16 cellular contexts compared by ENCODE assay signal in genomic region chr12:85509081-85509856, GRCh38.
DNase-seq lines count a peak whose midpoint lies in the region; ATAC-seq and TF ChIP-seq lines count a peak whose summit lies in the region.
"Had no signal": no experiment of that assay in that cellular context is flagged by ENCODE, and none has a peak within 500 bp of the region (broad histone marks: within the 10 kb centered on the region; RNA-seq: fewer than 3 reads in every experiment).

No MANE protein-coding gene starts in this region.

- no peaks in the 10 kb centered on the region for H3K9me3 ChIP-seq in BLaER1
- no peaks in the 10 kb centered on the region for H3K9me3 ChIP-seq in hepatocyte (ENCODE audit: low read depth)
- H3K9me3 ChIP-seq: heart left ventricle, neutrophil, tibial nerve had no signal

- intact Hi-C loops in CD14-positive monocyte (cut with micrococcal nuclease): no loop called here

- H3K4me3 Mint-ChIP-seq in CD14-positive monocyte: no peak overlapping the region
- H3K4me3 Mint-ChIP-seq: activated CD4-positive, alpha-beta T cell treated with anti-CD3 and anti-CD28 coated beads, Interleukin-2, amount 10 ng/mL, durations not matched to agents 7 days and 5 days; activated naive CD4-positive, alpha-beta T cell treated with anti-CD3 and anti-CD28 coated beads, Interleukin-2, amount 50 U/mL, for 24 hours had no signal

- H3K79me2 ChIP-seq in hepatocyte: no peaks in the 10 kb centered on the region

- H3K27me3 Mint-ChIP-seq in CD14-positive monocyte (ENCODE audit: low read depth in 3 of 3): no peaks in the 10 kb centered on the region
- H3K27me3 Mint-ChIP-seq: activated CD4-positive, alpha-beta T cell treated with anti-CD3 and anti-CD28 coated beads, Interleukin-2, amount 10 ng/mL, durations not matched to agents 7 days and 5 days; activated naive CD4-positive, alpha-beta T cell treated with anti-CD3 and anti-CD28 coated beads, Interleukin-2, amount 50 U/mL, for 24 hours had no signal

- peaks cover 0 to 7% (median 0%) of the 10 kb centered on the region in 7 donors for H3K9me3 Mint-ChIP-seq in CD14-positive monocyte
- H3K9me3 Mint-ChIP-seq: activated CD4-positive, alpha-beta T cell treated with anti-CD3 and anti-CD28 coated beads, Interleukin-2, amount 10 ng/mL, durations not matched to agents 7 days and 5 days had no signal

- H3K27me3 ChIP-seq in BLaER1 (no peaks in the 10 kb centered on the region), hepatocyte (no peaks in the 10 kb centered on the region)
- H3K27me3 ChIP-seq: heart left ventricle, neutrophil, tibial nerve had no signal

- peak; percentile 45 for ATAC-seq in GM19395 (IDR thresholded peaks at IDR 0.05; ENCODE audit: unreplicated experiment)
- ATAC-seq in HG02678 (IDR thresholded peaks at IDR 0.05; ENCODE audit: unreplicated experiment): peak; percentile 37
- ATAC-seq in HG03378 (IDR thresholded peaks at IDR 0.05; ENCODE audit: unreplicated experiment): peak; percentile 33
- ATAC-seq: heart left ventricle had no signal

- H3K27ac Mint-ChIP-seq in CD14-positive monocyte: no peak overlapping the region
- H3K27ac Mint-ChIP-seq: activated CD4-positive, alpha-beta T cell treated with anti-CD3 and anti-CD28 coated beads, Interleukin-2, amount 10 ng/mL, durations not matched to agents 7 days and 5 days; activated naive CD4-positive, alpha-beta T cell treated with anti-CD3 and anti-CD28 coated beads, Interleukin-2, amount 50 U/mL, for 24 hours had no signal

- H2AFZ ChIP-seq in hepatocyte: no peak overlapping the region

- peaks cover 4% of the 10 kb centered on the region for H3K4me1 Mint-ChIP-seq in CD14-positive monocyte
- H3K4me1 Mint-ChIP-seq: activated naive CD4-positive, alpha-beta T cell treated with anti-CD3 and anti-CD28 coated beads, Interleukin-2, amount 50 U/mL, for 24 hours had no signal

- H3K36me3 ChIP-seq in BLaER1 (no peaks in the 10 kb centered on the region), hepatocyte (replicated peaks; ENCODE audit: insufficient read depth, low read depth) (no peaks in the 10 kb centered on the region)
- H3K36me3 ChIP-seq: heart left ventricle, left ventricle myocardium inferior, neutrophil, tibial nerve had no signal

- 79% methylated on average over 8 of the region's 8 CpGs for WGBS in hepatocyte (ENCODE audit: low lambda C conversion rate, missing lambda C conversion rate)

- DNase-seq in CD14-positive monocyte (ENCODE audit: low spot score) (no peak), midbrain (lab: John Stamatoyannopoulos, UW) (no peak), hepatocyte (ENCODE audit: low spot score) (no peak), NCI-H2196 treated with DMSO at 0.1 percent for 48 hours (lab: John Stamatoyannopoulos, UW; ENCODE audit: unreplicated experiment) (no peak)
- DNase-seq: activated CD4-positive, alpha-beta T cell treated with anti-CD3 and anti-CD28 coated beads, Interleukin-2, amount 10 ng/mL, durations not matched to agents 7 days and 5 days; heart left ventricle; left ventricle myocardium inferior; NCI-H446 treated with DMSO at 0.1 percent for 48 hours had no signal

- H3K4me3 ChIP-seq in BLaER1 (no peak overlapping the region), hepatocyte (no peak overlapping the region)
- H3K4me3 ChIP-seq: heart left ventricle, left ventricle myocardium inferior, tibial nerve had no signal

- H3K9me2 ChIP-seq in hepatocyte (replicated peaks; ENCODE audit: insufficient read depth): no peaks in the 10 kb centered on the region

- H3K36me3 Mint-ChIP-seq in CD14-positive monocyte: no peaks in the 10 kb centered on the region
- H3K36me3 Mint-ChIP-seq: activated naive CD4-positive, alpha-beta T cell treated with anti-CD3 and anti-CD28 coated beads, Interleukin-2, amount 50 U/mL, for 24 hours had no signal

- H3K27ac ChIP-seq in BLaER1 (no peak overlapping the region), hepatocyte (no peak overlapping the region)
- H3K27ac ChIP-seq: epithelial cell of prostate, heart left ventricle, left ventricle myocardium inferior, neutrophil, tibial nerve had no signal

- TF ChIP-seq CTCF in CD14-positive monocyte (IDR thresholded peaks at IDR 0.05): no peak
- no peak for TF ChIP-seq CTCF in hepatocyte (IDR thresholded peaks at IDR 0.05; ENCODE audit: poor library complexity)

- peaks cover 11% of the 10 kb centered on the region for H3K4me1 ChIP-seq in BLaER1
- no peaks in the 10 kb centered on the region for H3K4me1 ChIP-seq in hepatocyte (ENCODE audit: insufficient read depth)
- H3K4me1 ChIP-seq: heart left ventricle, left ventricle myocardium inferior, tibial nerve had no signal

- H3K9ac ChIP-seq in BLaER1: no peak overlapping the region

- H3K4me2 ChIP-seq in BLaER1 (peak overlapping the region; percentile 10), hepatocyte (no peak overlapping the region)

- H4K20me1 ChIP-seq in BLaER1 (no peaks in the 10 kb centered on the region), hepatocyte (ENCODE audit: insufficient read depth, poor library complexity, severe bottlenecking) (no peaks in the 10 kb centered on the region)
